In the genomic region with DNA sequence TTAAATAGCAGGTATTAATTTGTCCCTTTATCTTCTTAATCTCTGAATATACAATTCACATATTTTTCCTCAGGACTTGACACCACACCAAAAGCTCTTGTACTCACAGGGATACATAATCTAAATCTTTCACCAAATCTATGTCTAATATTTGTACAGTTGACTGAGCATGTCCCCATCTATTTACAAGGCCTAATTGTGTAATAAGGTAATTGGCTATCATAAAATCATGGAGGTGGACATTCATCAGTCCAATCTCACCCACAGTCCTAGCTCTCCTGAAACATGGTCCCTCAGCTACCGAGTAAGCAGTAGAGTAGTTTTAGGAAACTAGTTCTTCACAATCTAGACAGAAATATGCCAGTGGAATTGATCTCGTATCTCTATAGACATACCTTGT, we compare ENCODE assay signal across 25 cellular contexts. TPM values are rescaled to one million over a fixed set of nuclear protein-coding genes. Genes with fewer than 3 reads are reported as not detected.
"Had no signal": no experiment of that assay in that cellular context is flagged by ENCODE, and none has a peak within 500 bp of the region (broad histone marks: within the 10 kb centered on the region; RNA-seq: fewer than 3 reads in every experiment).

No MANE protein-coding gene starts in this region.

- H3K36me3 ChIP-seq: brain microvascular endothelial cell, cardiac muscle cell had no signal

- DNase-seq: activated CD4-positive, alpha-beta memory T cell treated with anti-CD3 and anti-CD28 coated beads, Interleukin-2, amount 10 ng/mL, durations not matched to agents 7 days and 5 days; activated CD4-positive, alpha-beta T cell treated with anti-CD3 and anti-CD28 coated beads for 36 hours; activated CD4-positive, alpha-beta T cell treated with anti-CD3 and anti-CD28 coated beads, Interleukin-2, amount 50 U/mL, for 1 hour; activated gamma-delta T cell; activated naive CD4-positive, alpha-beta T cell treated with anti-CD3 and anti-CD28 coated beads for 36 hours; activated T-cell treated with anti-CD3 and anti-CD28 coated beads for 4 hours; activated T-cell treated with anti-CD3 and anti-CD28 coated beads, Interleukin-2, amount 50 U/mL, for 48 hours; brain microvascular endothelial cell; cerebellar nuclear complex; MM.1S; NCI-H1105 treated with DMSO at 0.1 percent for 48 hours; NCI-H1436 treated with DMSO at 0.1 percent for 48 hours; NCI-H187; NCI-H2081; NCI-H510A treated with DMSO at 0.1 percent for 48 hours; NCI-H69; OCI-M1; SIG-M5; T-cell; T-helper 2 cell; T1000 had no signal

- H3K27me3 ChIP-seq: brain microvascular endothelial cell, cardiac muscle cell had no signal

- FAIRE-seq: colon, TTC549 had no signal

- H3K4me3 ChIP-seq: cardiac muscle cell had no signal

- H3K27ac ChIP-seq: brain microvascular endothelial cell, cardiac muscle cell had no signal

RNA-seq across cellular contexts. Expression of gene EGFR, which starts 30.3 kb away (rescaled TPM):
- total RNA-seq: activated CD4-positive, alpha-beta memory T cell treated with anti-CD3 and anti-CD28 coated beads, Interleukin-2, amount 10 ng/mL, durations not matched to agents 7 days and 5 days; activated CD8-positive, alpha-beta memory T cell treated with anti-CD3 and anti-CD28 coated beads for 36 hours; activated naive CD4-positive, alpha-beta T cell treated with anti-CD3 and anti-CD28 coated beads for 36 hours had no signal
